Comparison of ENCODE assay signal across 8 cellular contexts in the genomic region with DNA sequence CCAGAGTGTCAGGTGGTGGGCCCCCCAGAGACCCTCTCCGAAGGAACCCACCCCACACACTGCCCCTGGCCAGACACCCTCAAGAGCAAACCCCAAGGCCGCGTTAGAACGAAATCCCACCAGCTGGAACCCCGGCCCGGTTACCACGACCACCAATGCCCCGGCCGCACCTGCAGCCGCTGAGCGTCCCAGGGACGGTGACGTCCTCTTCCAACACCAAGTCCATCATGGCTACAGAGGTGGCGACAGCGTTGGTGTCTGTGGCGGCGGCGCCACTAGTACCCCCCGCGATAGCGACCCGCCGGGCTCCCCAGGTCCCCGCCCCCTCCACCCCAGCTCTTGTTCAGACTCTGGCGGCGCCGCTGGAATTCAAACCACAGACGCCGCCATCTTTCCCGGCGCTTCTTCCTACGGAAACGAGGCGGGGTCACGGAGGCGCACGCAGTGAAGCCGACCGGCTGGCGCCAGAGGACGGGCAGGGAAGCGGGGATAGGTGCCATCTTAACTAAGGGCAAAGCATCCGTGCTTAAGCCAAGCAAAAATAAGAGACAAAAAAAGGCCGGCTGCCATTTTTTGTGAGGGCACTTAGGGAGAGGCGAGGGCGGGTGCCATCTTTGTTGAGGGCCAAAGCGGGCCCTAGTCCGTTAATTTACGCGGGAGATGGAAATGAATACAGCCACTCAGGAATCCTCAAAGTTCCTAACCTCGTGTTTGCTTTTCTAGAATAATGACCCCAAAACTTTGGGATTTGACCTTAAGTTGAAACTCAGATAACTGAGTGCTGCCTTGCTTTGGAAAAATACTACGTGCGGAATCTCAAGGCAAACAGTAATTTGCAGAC. TPM values are rescaled to one million over a fixed set of nuclear protein-coding genes. Genes with fewer than 3 reads are reported as not detected.
DNase-seq lines count a peak whose midpoint lies in the region; ATAC-seq, FAIRE-seq and TF ChIP-seq lines count a peak whose summit lies in the region.

A gene (minus strand): TSS at position 418 of the 841 bp plus-strand sequence. CDS start 189 bp downstream, at position 229.

- FAIRE-seq in TTC549 (lab: Jason Lieb, UNC): peak; percentile 86

- H3K36me3 ChIP-seq in body of pancreas (replicated peaks in 1 of 2; ENCODE audit: insufficient read depth in 1 of 2, low read depth in 2 of 2): no peaks in the 10 kb centered on the region

- H3K4me3 ChIP-seq in body of pancreas: peak within 1 kb of the TSS; percentile 82 to 87

- peak; percentile 77 for DNase-seq in NCI-H2107 treated with DMSO at 0.1 percent for 48 hours (lab: John Stamatoyannopoulos, UW; ENCODE audit: unreplicated experiment)
- DNase-seq in body of pancreas: peak; percentile 94 to 97 (median 96)
- DNase-seq in iPS DF 19.7 (ENCODE audit: low read depth, low spot score): peak; percentile 94
- peak; percentile 95 for DNase-seq in sciatic nerve (ENCODE audit: low spot score)

- H3K27ac ChIP-seq in 22Rv1 (peak within 1 kb of the TSS; percentile 70), body of pancreas (peak within 1 kb of the TSS in 3 of 4 donors; percentile 19 to 62 (median 38))

- H3K27me3 ChIP-seq in body of pancreas: no peaks in the 10 kb centered on the region

- ATAC-seq in GM18520 (IDR thresholded peaks at IDR 0.05; ENCODE audit: unreplicated experiment) (peak; percentile 79), HG03064 (IDR thresholded peaks at IDR 0.05; ENCODE audit: low read depth, unreplicated experiment) (peak; percentile 91), body of pancreas (peak; percentile 99), sciatic nerve (peak; percentile 99)

- TF ChIP-seq CTCF in 22Rv1 (IDR thresholded peaks at IDR 0.05): no peak
- no peak for TF ChIP-seq CTCF in body of pancreas (IDR thresholded peaks at IDR 0.05)

- WGBS in body of pancreas, 2 donors: 3 to 6% methylated on average over 21 to 52 of the region's 53 CpGs

- no peaks in the 10 kb centered on the region for H3K9me3 ChIP-seq in body of pancreas

- peaks cover 19% of the 10 kb centered on the region for H3K4me1 ChIP-seq in body of pancreas

- intact Hi-C loops in body of pancreas (cut with DNase I): no loop called here
- intact Hi-C loops in sciatic nerve (cut with DNase I): no loop called here

- TF ChIP-seq POLR2A in body of pancreas (IDR thresholded peaks at IDR 0.05): peak in 2 of 3 donors; percentile 60 to 61

RNA-seq across cellular contexts. Expression of the gene that starts here (rescaled TPM):
- total RNA-seq in body of pancreas (10 to 100 TPM; 21.5 to 45.5 TPM), sciatic nerve (80.6 TPM)

Comparison
In these comparisons a context has a peak if more than half of its experiments do, and no peak if none do; other contexts are left out.
1. Peak in every context shown above with its lines: DNase-seq, ATAC-seq, H3K4me3 ChIP-seq and H3K27ac ChIP-seq.